ENCODE assay signal across 1 cellular context in genomic region chr15:41259546-41260189, GRCh38.
TF ChIP-seq lines count a peak whose summit lies in the region.

No MANE protein-coding gene starts in this region.

TF ChIP-seq in HCT116, 20 proteins besides CTCF, POLR2A, EP300 and RAD21:
- TF ChIP-seq FOSL1 (IDR thresholded peaks at IDR 0.05; ENCODE audit: low read depth) (no peak), ZNF274 (IDR thresholded peaks at IDR 0.05; ENCODE audit: low read depth, low read length) (no peak)
TF ChIP-seq in HCT116: peak in this region for 0.
